ENCODE assay signal across 8 cellular contexts in the genomic region with DNA sequence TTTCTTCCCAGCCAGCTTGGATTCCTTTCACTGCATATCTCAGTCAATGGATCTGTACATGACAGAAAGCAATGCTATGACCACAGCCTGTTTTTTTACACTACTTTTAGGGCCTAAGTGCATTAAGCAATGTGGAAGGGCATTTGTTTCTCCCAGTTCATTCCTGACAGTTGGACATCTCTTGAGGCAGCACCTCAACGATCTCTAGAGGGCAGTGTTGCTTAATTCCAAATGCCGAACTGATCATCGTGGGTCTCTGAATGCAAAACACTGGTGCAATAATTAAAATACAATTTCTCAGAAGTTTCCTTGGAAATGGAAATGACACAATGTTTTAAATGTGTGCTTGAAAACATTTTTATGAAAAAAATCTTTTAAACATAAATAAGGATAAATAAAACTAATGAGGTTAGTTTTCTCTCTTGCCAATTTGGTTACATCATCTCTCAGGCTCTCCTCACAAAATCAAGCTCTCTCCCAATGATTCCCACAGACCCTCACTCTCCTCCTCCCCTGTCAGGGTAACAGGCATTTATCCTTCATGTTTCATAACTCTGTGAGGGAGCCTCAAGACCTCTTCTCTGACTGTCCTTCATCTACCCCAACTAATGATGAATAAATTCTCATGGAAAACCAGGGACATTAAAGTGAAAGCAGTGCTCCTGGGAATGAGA.
DNase-seq lines count a peak whose midpoint lies in the region; ATAC-seq and TF ChIP-seq lines count a peak whose summit lies in the region.

No MANE protein-coding gene starts in this region.

- no TSS peak for BruUV-seq in PC-9 (replicated peaks; lab: Mats Ljungman, UMichigan)

- H3K4me3 ChIP-seq in PC-9 (no peak overlapping the region), iPS-18a (ENCODE audit: low read length) (no peak overlapping the region)

- CTCF ChIA-PET in PC-9 (lab: Charles Lee), result interaction anchor here (0.7 kb wide), 1 partner anchor 739 kb away, joined by 3 read pairs; no protein-coding TSS in a partner anchor

- no peak overlapping the region for H2AFZ ChIP-seq in PC-9

- H3K4me2 ChIP-seq in PC-9, result peak overlapping the region; percentile 61

- H3K27me3 ChIP-seq in PC-9 (ENCODE audit: insufficient read depth, low read depth) (no peaks in the 10 kb centered on the region), iPS-18a (ENCODE audit: control insufficient read depth, insufficient read depth, low read length) (no peaks in the 10 kb centered on the region)

- intact Hi-C loops in PC-9 (cut with micrococcal nuclease; ENCODE audit: unreplicated experiment), result loop anchor here (10.0 kb wide), 2 partner anchors 401 to 1091 kb away; no protein-coding TSS in a partner anchor

- H3K9me3 ChIP-seq in PC-9 (ENCODE audit: insufficient read depth, low read depth), result no peaks in the 10 kb centered on the region
- no peaks in the 10 kb centered on the region for H3K9me3 ChIP-seq in iPS-18a (ENCODE audit: control insufficient read depth, low read depth, low read length)

- H3F3A ChIP-seq in PC-9 (ENCODE audit: insufficient read depth, low read depth), result no peaks in the 10 kb centered on the region

- TF ChIP-seq CTCF in PC-9 (conservative IDR thresholded peaks at IDR 0.05), result peak; percentile 78

- H3K4me1 ChIP-seq in PC-9 (replicated peaks; ENCODE audit: insufficient read depth) (no peaks in the 10 kb centered on the region), iPS-18a (ENCODE audit: control insufficient read depth, low read depth, low read length) (no peaks in the 10 kb centered on the region)

- H3K27ac ChIP-seq in PC-9 (no peak overlapping the region), iPS-18a (ENCODE audit: low read length) (no peak overlapping the region)

- POLR2A ChIA-PET in PC-9 (lab: Charles Lee; ENCODE audit: unreplicated experiment), result no interaction called here

- ATAC-seq in GM19463 (IDR thresholded peaks at IDR 0.05; ENCODE audit: unreplicated experiment), result peak; percentile 46
- no peak for ATAC-seq in GM19397 (IDR thresholded peaks at IDR 0.05; ENCODE audit: unreplicated experiment)

- no peaks in the 10 kb centered on the region for H3K36me3 ChIP-seq in PC-9 (ENCODE audit: low read depth)
- H3K36me3 ChIP-seq in iPS-18a (ENCODE audit: control insufficient read depth, low read depth, low read length), result no peaks in the 10 kb centered on the region

- peak; percentile 79 for DNase-seq in EH (ENCODE audit: low read depth)
- peak; percentile 20 for DNase-seq in HuH-7 (ENCODE audit: low spot score)
- DNase-seq in PC-9, result peak in 1 of 2 experiments; percentile 36
- peak; percentile 45 for DNase-seq in brain pericyte (ENCODE audit: low read depth, low spot score)
- DNase-seq in smooth muscle cell of the brain vasculature (ENCODE audit: low read depth, low spot score), result peak; percentile 47

- no peaks in the 10 kb centered on the region for H3K79me2 ChIP-seq in PC-9 (ENCODE audit: low read depth)

- no peaks in the 10 kb centered on the region for H4K20me1 ChIP-seq in PC-9 (ENCODE audit: insufficient read depth)

- no peaks in the 10 kb centered on the region for H3K9me2 ChIP-seq in PC-9 (ENCODE audit: insufficient read depth)

- peak overlapping the region; percentile 18 for H3K9ac ChIP-seq in iPS-18a (ENCODE audit: low read length)
